1 cellular context compared by ENCODE assay signal in genomic region chr3:82044918-82045715, GRCh38.
TF ChIP-seq lines count a peak whose summit lies in the region.

No MANE protein-coding gene starts in this region.

TF ChIP-seq in HepG2, 621 proteins besides CTCF, POLR2A, EP300 and RAD21 (continued from another document):
- no peak for TF ChIP-seq ZNF407 (CRISPR knock-in tag; IDR thresholded peaks at IDR 0.05; ENCODE audit: not compliant biosample characterization)
- TF ChIP-seq HOXA3 (CRISPR knock-in tag; IDR thresholded peaks at IDR 0.05): no peak
- no peak for TF ChIP-seq PHF8 (CRISPR knock-in tag; IDR thresholded peaks at IDR 0.05)
- TF ChIP-seq PHF21A (CRISPR knock-in tag; IDR thresholded peaks at IDR 0.05): no peak
- no peak for TF ChIP-seq RFXAP (CRISPR knock-in tag; IDR thresholded peaks at IDR 0.05; ENCODE audit: borderline replicate concordance)
- TF ChIP-seq LBX2 (CRISPR knock-in tag; IDR thresholded peaks at IDR 0.05; ENCODE audit: borderline replicate concordance): no peak
